ENCODE assay signal across 8 cellular contexts in the genomic region with DNA sequence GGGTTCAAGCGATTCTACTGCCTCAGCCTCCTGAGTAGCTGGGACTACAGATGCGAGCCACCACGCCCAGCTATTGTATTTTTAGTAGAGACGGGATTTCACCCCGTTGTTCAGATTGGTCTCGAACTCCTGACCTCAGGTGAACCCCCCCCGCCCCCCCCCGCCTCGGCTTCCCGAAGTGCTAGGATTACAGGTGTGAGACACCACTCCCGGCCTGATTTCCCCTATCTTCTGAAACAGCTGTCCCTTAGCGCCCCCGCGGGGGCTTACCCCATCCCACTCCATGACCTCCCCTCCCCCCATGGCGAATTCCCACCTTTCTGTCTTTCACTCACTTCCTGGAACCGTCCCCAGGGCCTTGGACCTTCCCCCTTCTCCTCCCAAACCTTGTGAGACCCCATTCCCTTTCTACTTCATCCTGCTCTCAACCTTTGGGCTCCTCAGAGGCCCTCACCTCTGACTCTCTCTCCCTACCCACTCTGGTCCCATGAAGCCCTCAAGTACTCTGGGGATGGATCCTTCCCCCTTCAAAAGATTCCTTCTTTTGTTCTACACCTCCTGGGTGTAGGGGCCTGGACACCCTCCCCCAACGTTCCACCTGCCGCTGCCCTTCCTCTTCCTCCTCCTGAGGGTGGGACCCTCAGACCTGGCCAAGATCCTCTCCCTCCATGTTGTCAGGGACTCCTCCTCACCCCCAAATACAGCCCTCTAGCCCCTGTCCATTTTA. TPM values are rescaled to one million over a fixed set of nuclear protein-coding genes. Genes with fewer than 3 reads are reported as not detected.
DNase-seq lines count a peak whose midpoint lies in the region; ATAC-seq lines count a peak whose summit lies in the region.

No MANE protein-coding gene starts in this region.

- DNase-seq in NCI-H2171 treated with DMSO at 0.1 percent for 48 hours (lab: John Stamatoyannopoulos, UW), result peak; percentile 29
- DNase-seq in NCI-H2171 (lab: John Stamatoyannopoulos, UW), result no peak
- DNase-seq in activated T-helper 2 cell treated with anti-CD3 and anti-CD28 coated beads, Interferon-gamma antibody, Interleukin-2, Interleukin-4, amounts not matched to agents 10 μg/mL and 5 μg/mL and 100 μg/mL, durations not matched to agents 14 hours and 24 hours and 36 hours (ENCODE audit: low spot score), result no peak
- DNase-seq in DMS53 (lab: John Stamatoyannopoulos, UW), result no peak
- DNase-seq in effector CD4-positive, alpha-beta T cell, result no peak

- no peaks in the 10 kb centered on the region for H3K9me3 Mint-ChIP-seq in activated T-helper 2 cell treated with anti-CD3 and anti-CD28 coated beads, Interferon-gamma antibody, Interleukin-2, Interleukin-4, amounts not matched to agents 10 μg/mL and 5 μg/mL and 100 μg/mL, durations not matched to agents 14 hours and 24 hours and 36 hours

- peaks cover 48% of the 10 kb centered on the region for H3K36me3 Mint-ChIP-seq in activated T-helper 2 cell treated with anti-CD3 and anti-CD28 coated beads, Interferon-gamma antibody, Interleukin-2, Interleukin-4, amounts not matched to agents 10 μg/mL and 5 μg/mL and 100 μg/mL, durations not matched to agents 14 hours and 24 hours and 36 hours (ENCODE audit: low read depth)

- H3K4me3 ChIP-seq in iPS-20b (ENCODE audit: low read length) (peak overlapping the region; percentile 94), stomach smooth muscle (ENCODE audit: low read length in 2 of 2) (peak overlapping the region; percentile 91 to 97)

- H3K4me3 Mint-ChIP-seq in activated T-helper 2 cell treated with anti-CD3 and anti-CD28 coated beads, Interferon-gamma antibody, Interleukin-2, Interleukin-4, amounts not matched to agents 10 μg/mL and 5 μg/mL and 100 μg/mL, durations not matched to agents 14 hours and 24 hours and 36 hours (ENCODE audit: low read depth), result peak overlapping the region; percentile 96

- intact Hi-C loops in activated T-helper 2 cell treated with anti-CD3 and anti-CD28 coated beads, Interferon-gamma antibody, Interleukin-2, Interleukin-4, amounts not matched to agents 10 μg/mL and 5 μg/mL and 100 μg/mL, durations not matched to agents 14 hours and 24 hours and 36 hours (cut with micrococcal nuclease), result loop anchor here (2.0 kb wide), 1 partner anchor 14 kb away; no protein-coding TSS in a partner anchor

- H3K27me3 Mint-ChIP-seq in activated T-helper 2 cell treated with anti-CD3 and anti-CD28 coated beads, Interferon-gamma antibody, Interleukin-2, Interleukin-4, amounts not matched to agents 10 μg/mL and 5 μg/mL and 100 μg/mL, durations not matched to agents 14 hours and 24 hours and 36 hours (ENCODE audit: low read depth), result no peaks in the 10 kb centered on the region

- H3K9me3 ChIP-seq in iPS-20b (ENCODE audit: insufficient read depth, low read depth, low read length) (no peaks in the 10 kb centered on the region), stomach smooth muscle (ENCODE audit: control insufficient read depth in 2 of 2, low read length in 2 of 2) (no peaks in the 10 kb centered on the region)

- H3K27ac Mint-ChIP-seq in activated T-helper 2 cell treated with anti-CD3 and anti-CD28 coated beads, Interferon-gamma antibody, Interleukin-2, Interleukin-4, amounts not matched to agents 10 μg/mL and 5 μg/mL and 100 μg/mL, durations not matched to agents 14 hours and 24 hours and 36 hours, result peak overlapping the region; percentile 99

- H3K36me3 ChIP-seq in iPS-20b (ENCODE audit: insufficient read depth, low read depth, low read length), result peaks cover 54% of the 10 kb centered on the region
- H3K36me3 ChIP-seq in stomach smooth muscle (ENCODE audit: control insufficient read depth in 2 of 2, insufficient read depth in 2 of 2, low read length in 2 of 2), result peaks cover 10 to 14% of the 10 kb centered on the region in 2 donors

- ATAC-seq in HG03342 (IDR thresholded peaks at IDR 0.05; ENCODE audit: unreplicated experiment), result no peak

- H3K4me1 Mint-ChIP-seq in activated T-helper 2 cell treated with anti-CD3 and anti-CD28 coated beads, Interferon-gamma antibody, Interleukin-2, Interleukin-4, amounts not matched to agents 10 μg/mL and 5 μg/mL and 100 μg/mL, durations not matched to agents 14 hours and 24 hours and 36 hours (ENCODE audit: low read depth), result peaks cover 29% of the 10 kb centered on the region

- peak overlapping the region; percentile 96; the same call in 1 of the 2 replicates for H3K9ac ChIP-seq in iPS-20b (ENCODE audit: low read depth, low read length)
- peak overlapping the region; percentile 96 to 98 for H3K9ac ChIP-seq in stomach smooth muscle (ENCODE audit: low read length in 2 of 2)

- no peaks in the 10 kb centered on the region for H3K27me3 ChIP-seq in iPS-20b (ENCODE audit: insufficient read depth, low read length)
- no peaks in the 10 kb centered on the region for H3K27me3 ChIP-seq in stomach smooth muscle (ENCODE audit: control insufficient read depth in 1 of 2, insufficient read depth in 2 of 2, low read length in 2 of 2)

- H3K27ac ChIP-seq in iPS-20b (ENCODE audit: low read length), result peak overlapping the region; percentile 88
- peak overlapping the region; percentile 99 for H3K27ac ChIP-seq in stomach smooth muscle (ENCODE audit: low read length)

- H3K4me1 ChIP-seq in iPS-20b (ENCODE audit: insufficient read depth, low read length) (peaks cover 2% of the 10 kb centered on the region; the same call in 1 of the 2 replicates), stomach smooth muscle (ENCODE audit: control insufficient read depth, insufficient read depth, low read length) (peaks cover 22% of the 10 kb centered on the region)

RNA-seq across cellular contexts. Expression of gene PRDX5, which starts 0.9 kb away (rescaled TPM):
- 112 and 118 TPM in 2 replicates for total RNA-seq in activated T-helper 2 cell treated with anti-CD3 and anti-CD28 coated beads, Interferon-gamma antibody, Interleukin-2, Interleukin-4, amounts not matched to agents 10 μg/mL and 5 μg/mL and 100 μg/mL, durations not matched to agents 14 hours and 24 hours and 36 hours

RNA-seq across cellular contexts. Expression of gene TRMT112, which starts 1.5 kb away (rescaled TPM):
- total RNA-seq in activated T-helper 2 cell treated with anti-CD3 and anti-CD28 coated beads, Interferon-gamma antibody, Interleukin-2, Interleukin-4, amounts not matched to agents 10 μg/mL and 5 μg/mL and 100 μg/mL, durations not matched to agents 14 hours and 24 hours and 36 hours, result 290 and 291 TPM in 2 replicates

RNA-seq across cellular contexts. Expression of gene ESRRA, which starts 13.5 kb away (rescaled TPM):
- total RNA-seq in activated T-helper 2 cell treated with anti-CD3 and anti-CD28 coated beads, Interferon-gamma antibody, Interleukin-2, Interleukin-4, amounts not matched to agents 10 μg/mL and 5 μg/mL and 100 μg/mL, durations not matched to agents 14 hours and 24 hours and 36 hours, result 49.4 and 54.6 TPM in 2 replicates

RNA-seq across cellular contexts. Expression of gene CATSPERZ, which starts 18.7 kb away (rescaled TPM):
- total RNA-seq in activated T-helper 2 cell treated with anti-CD3 and anti-CD28 coated beads, Interferon-gamma antibody, Interleukin-2, Interleukin-4, amounts not matched to agents 10 μg/mL and 5 μg/mL and 100 μg/mL, durations not matched to agents 14 hours and 24 hours and 36 hours, result 0.59 TPM in 1 of 2 replicates, not detected in the other

RNA-seq across cellular contexts. Expression of gene CCDC88B, which starts 21.1 kb away (rescaled TPM):
- total RNA-seq in activated T-helper 2 cell treated with anti-CD3 and anti-CD28 coated beads, Interferon-gamma antibody, Interleukin-2, Interleukin-4, amounts not matched to agents 10 μg/mL and 5 μg/mL and 100 μg/mL, durations not matched to agents 14 hours and 24 hours and 36 hours, result 127 and 128 TPM in 2 replicates
